8 cellular contexts compared by ENCODE assay signal in genomic region chr1:156124557-156125483, GRCh38. TPM values are rescaled to one million over a fixed set of nuclear protein-coding genes. Genes with fewer than 3 reads are reported as not detected.
DNase-seq lines count a peak whose midpoint lies in the region; ATAC-seq lines count a peak whose summit lies in the region.

No MANE protein-coding gene starts in this region.

- POLR2A ChIA-PET in naive thymus-derived CD8-positive, alpha-beta T cell (lab: Charles Lee) = interaction anchor here (0.9 to 1.8 kb wide), 5 partner anchors 10 to 28 kb away, joined by 3 to 6 read pairs (median 5); partner anchors contain the start of gene LMNA

- H3K9me3 Mint-ChIP-seq in naive thymus-derived CD8-positive, alpha-beta T cell = no peaks in the 10 kb centered on the region

- WGBS in GM23248 (ENCODE audit: low coverage in 1 of 2, low lambda C conversion rate in 2 of 2, missing lambda C conversion rate in 2 of 2), 2 experiments = 21 to 24% methylated on average over 16 to 17 of the region's 17 CpGs

- no peaks in the 10 kb centered on the region for H3K27me3 ChIP-seq in GM23248 (replicated peaks; ENCODE audit: insufficient read depth)
- H3K27me3 ChIP-seq in NT2/D1 (ENCODE audit: insufficient read depth, insufficient read length) = no peaks in the 10 kb centered on the region

- peaks cover 79% of the 10 kb centered on the region for H3F3A ChIP-seq in GM23248 (ENCODE audit: insufficient read depth)

- ATAC-seq in naive thymus-derived CD8-positive, alpha-beta T cell = peak; percentile 45 to 55
- ATAC-seq in HG02610 (IDR thresholded peaks at IDR 0.05; ENCODE audit: unreplicated experiment) (no peak), GM19023 (IDR thresholded peaks at IDR 0.05; ENCODE audit: unreplicated experiment) (no peak)

- peak overlapping the region; percentile 98 for H3K4me2 ChIP-seq in GM23248 (ENCODE audit: unreplicated experiment)

- peaks cover 8% of the 10 kb centered on the region; the same call in 1 of the 2 replicates for H3K36me3 ChIP-seq in GM23248 (ENCODE audit: low read depth)
- peaks cover 52% of the 10 kb centered on the region for H3K36me3 ChIP-seq in NT2/D1 (ENCODE audit: insufficient read depth, insufficient read length, low read length)

- H3K27me3 Mint-ChIP-seq in naive thymus-derived CD8-positive, alpha-beta T cell = peaks cover 0 to 5% (median 1%) of the 10 kb centered on the region in 5 donors

- H2AFZ ChIP-seq in GM23248 = no peak overlapping the region

- DNase-seq in GM23248 (peak; percentile 79), NT2/D1 (ENCODE audit: low read depth, low spot score) (no peak), DMS53 (lab: John Stamatoyannopoulos, UW) (no peak), GF-D8 (lab: John Stamatoyannopoulos, UW) (no peak)
- DNase-seq in naive thymus-derived CD8-positive, alpha-beta T cell = peak in 7 of 10 donors; percentile 39 to 61 (median 50)

- H3K27ac ChIP-seq in GM23248 (peak overlapping the region; percentile 100), cingulate gyrus (ENCODE audit: low read depth, low read length) (peak overlapping the region; percentile 96)

- peaks cover 90% of the 10 kb centered on the region for H3K79me2 ChIP-seq in GM23248 (ENCODE audit: insufficient read depth)

- H3K4me1 Mint-ChIP-seq in naive thymus-derived CD8-positive, alpha-beta T cell = peaks cover 18 to 72% (median 61%) of the 10 kb centered on the region in 4 donors

- H3K36me3 Mint-ChIP-seq in naive thymus-derived CD8-positive, alpha-beta T cell = no peaks in the 10 kb centered on the region

- H3K27ac Mint-ChIP-seq in naive thymus-derived CD8-positive, alpha-beta T cell = peak overlapping the region; percentile 42 to 97 (median 90)

- H3K4me3 Mint-ChIP-seq in naive thymus-derived CD8-positive, alpha-beta T cell = peak overlapping the region in 6 of 10 donors; percentile 22 to 78 (median 34)

- in situ Hi-C loops in GM23248 (cut with MboI) = no loop called here

- H3K4me1 ChIP-seq in GM23248 (ENCODE audit: insufficient read depth) = peaks cover 93% of the 10 kb centered on the region
- peaks cover 71% of the 10 kb centered on the region for H3K4me1 ChIP-seq in NT2/D1 (ENCODE audit: insufficient read depth, insufficient read length)

- no peaks in the 10 kb centered on the region; the same call in 1 of the 2 replicates for H4K20me1 ChIP-seq in GM23248 (ENCODE audit: insufficient read depth)

- H3K4me3 ChIP-seq in GM23248 (peak overlapping the region; percentile 100), NT2/D1 (ENCODE audit: insufficient read length, low read depth) (no peak overlapping the region)

- H3K9me2 ChIP-seq in GM23248 (ENCODE audit: insufficient read depth) = no peaks in the 10 kb centered on the region

- H3K9me3 ChIP-seq in GM23248 (ENCODE audit: low read depth) (no peaks in the 10 kb centered on the region), NT2/D1 (ENCODE audit: insufficient read depth, low read length) (no peaks in the 10 kb centered on the region)

- H3K9ac ChIP-seq in GM23248 = peak overlapping the region; percentile 100
- peak overlapping the region; percentile 38 for H3K9ac ChIP-seq in NT2/D1 (ENCODE audit: insufficient read length, low read depth)

RNA-seq across cellular contexts. Expression of gene LMNA, which starts 10.3 kb away (rescaled TPM):
- total RNA-seq in GM23248 (2014; rRNA removed; shearing (Covaris generic)) = 1,219 and 1,322 TPM in 2 replicates
- 1,230 and 1,270 TPM in 2 replicates for polyA plus RNA-seq in GM23248 (2016; fragmentation: Nextera tagmentation; extraction: Ambion mirVana)
- 1 to 10 TPM; 2.0 to 2.7 TPM for total RNA-seq in naive thymus-derived CD8-positive, alpha-beta T cell
- polyA plus RNA-seq in naive thymus-derived CD8-positive, alpha-beta T cell = 1 to 10 TPM in 1 of 3 donors, under 1 TPM in 2; 0.62 to 4.0 (median 0.75) TPM

RNA-seq across cellular contexts. Expression of gene SEMA4A, which starts 28.6 kb away (rescaled TPM):
- 1.1 TPM in 1 of 2 replicates, not detected in the other for total RNA-seq in GM23248 (2014; rRNA removed; shearing (Covaris generic))
- 0.35 and 0.51 TPM in 2 replicates for polyA plus RNA-seq in GM23248 (2016; fragmentation: Nextera tagmentation; extraction: Ambion mirVana)
- total RNA-seq in naive thymus-derived CD8-positive, alpha-beta T cell = 1 to 10 TPM; 1.2 TPM
- 1 to 10 TPM in 1 of 3 donors, under 1 TPM in 2; 0.16 to 1.4 (median 0.22) TPM for polyA plus RNA-seq in naive thymus-derived CD8-positive, alpha-beta T cell

RNA-seq across cellular contexts. Expression of gene MEX3A, which starts 42.6 kb away (rescaled TPM):
- 0.13 and 0.22 TPM in 2 replicates for total RNA-seq in GM23248 (2014; rRNA removed; shearing (Covaris generic))
- polyA plus RNA-seq in GM23248 (2016; fragmentation: Nextera tagmentation; extraction: Ambion mirVana) = 0.05 TPM in 2 replicates
- total RNA-seq in naive thymus-derived CD8-positive, alpha-beta T cell = under 1 TPM in 1 of 2 experiments, not detected in 1; 0.38 TPM
- not detected for polyA plus RNA-seq in naive thymus-derived CD8-positive, alpha-beta T cell

Comparison
In these comparisons a context has a peak if more than half of its experiments do, and no peak if none do; other contexts are left out.
1. DNase-seq: peak in GM23248 (single experiment) and naive thymus-derived CD8-positive, alpha-beta T cell (7 of 10); none in NT2/D1 (single experiment), DMS53 (single experiment) and GF-D8 (single experiment).
2. ATAC-seq: peak in naive thymus-derived CD8-positive, alpha-beta T cell (2 of 2); none in HG02610 (single experiment) and GM19023 (single experiment).
3. RNA of gene LMNA, which starts 10.3 kb away (total RNA-seq): 1,219 to 1,322 TPM in GM23248; 2.0 to 2.7 TPM in naive thymus-derived CD8-positive, alpha-beta T cell; every median in the first group is over 100 times any median in the second.